9 cellular contexts compared by ENCODE assay signal in the genomic region with DNA sequence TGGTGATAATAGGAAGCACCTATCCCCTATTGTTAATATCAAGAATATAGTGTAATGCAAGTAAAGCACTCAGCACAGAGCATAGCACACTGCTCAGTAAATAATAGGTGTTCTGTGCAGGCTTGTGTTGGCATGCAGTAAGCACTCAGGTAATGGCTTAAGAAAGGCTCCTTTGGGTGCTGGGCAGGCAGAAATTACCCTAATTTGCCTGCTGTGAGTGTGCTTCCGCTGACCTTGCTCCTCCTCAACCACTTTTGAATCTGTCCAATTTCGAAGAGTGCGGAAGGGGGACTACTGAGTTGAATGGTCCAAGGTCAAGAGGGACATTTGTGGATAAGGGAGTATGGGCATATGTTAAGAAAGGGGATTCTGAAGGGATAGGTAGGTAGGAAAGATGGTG. TPM values are rescaled to one million over a fixed set of nuclear protein-coding genes. Genes with fewer than 3 reads are reported as not detected.
DNase-seq lines count a peak whose midpoint lies in the region; ATAC-seq and TF ChIP-seq lines count a peak whose summit lies in the region.
"Had no signal": no experiment of that assay in that cellular context is flagged by ENCODE, and none has a peak within 500 bp of the region (broad histone marks: within the 10 kb centered on the region; RNA-seq: fewer than 3 reads in every experiment).

No MANE protein-coding gene starts in this region.

- no peak overlapping the region for H3K4me3 ChIP-seq in suprapubic skin

- H3K9me3 ChIP-seq in suprapubic skin = no peaks in the 10 kb centered on the region

- H3K4me3 Mint-ChIP-seq in activated naive CD4-positive, alpha-beta T cell treated with anti-CD3 and anti-CD28 coated beads for 36 hours = no peak overlapping the region
- no peak overlapping the region for H3K4me3 Mint-ChIP-seq in activated CD4-positive, alpha-beta memory T cell treated with anti-CD3 and anti-CD28 coated beads for 36 hours

- DNase-seq in activated naive CD4-positive, alpha-beta T cell treated with anti-CD3 and anti-CD28 coated beads for 36 hours = no peak
- no peak for DNase-seq in activated naive CD4-positive, alpha-beta T cell (lab: John Stamatoyannopoulos, UW)
- DNase-seq in activated CD4-positive, alpha-beta memory T cell treated with anti-CD3 and anti-CD28 coated beads for 36 hours = no peak
- DNase-seq in left lobe of liver (ENCODE audit: low spot score) (no peak), suprapubic skin (ENCODE audit: low spot score in 2 of 2) (peak; percentile 15 to 22), NCI-H345 treated with DMSO at 0.1 percent for 48 hours (lab: John Stamatoyannopoulos, UW; ENCODE audit: unreplicated experiment) (no peak)

- no peaks in the 10 kb centered on the region for H3K27me3 ChIP-seq in suprapubic skin

- H3K4me1 Mint-ChIP-seq in activated naive CD4-positive, alpha-beta T cell treated with anti-CD3 and anti-CD28 coated beads for 36 hours (ENCODE audit: low read depth) = peaks cover 56% of the 10 kb centered on the region
- peaks cover 48% of the 10 kb centered on the region for H3K4me1 Mint-ChIP-seq in activated CD4-positive, alpha-beta memory T cell treated with anti-CD3 and anti-CD28 coated beads for 36 hours (ENCODE audit: low read depth)

- peaks cover 42% of the 10 kb centered on the region for H3K4me1 ChIP-seq in suprapubic skin

- no peak overlapping the region for H3K27ac ChIP-seq in suprapubic skin
- H3K27ac ChIP-seq: VCaP had no signal

- intact Hi-C loops in activated naive CD4-positive, alpha-beta T cell treated with anti-CD3 and anti-CD28 coated beads for 36 hours (cut with micrococcal nuclease) = no loop called here
- intact Hi-C loops in activated CD4-positive, alpha-beta memory T cell treated with anti-CD3 and anti-CD28 coated beads for 36 hours (cut with micrococcal nuclease) = no loop called here

- TF ChIP-seq CTCF in suprapubic skin (IDR thresholded peaks at IDR 0.05) = no peak

- POLR2A ChIA-PET in activated CD4-positive, alpha-beta memory T cell treated with anti-CD3 and anti-CD28 coated beads for 36 hours (lab: Charles Lee) = interaction anchor here (0.6 to 6.3 kb wide), 3 partner anchors 12 to 163 kb away, joined by 3 to 73 read pairs (median 4); a partner anchor contains a TSS

- peak; percentile 3 for ATAC-seq in left lobe of liver
- ATAC-seq in HG03135 (IDR thresholded peaks at IDR 0.05; ENCODE audit: unreplicated experiment) = no peak
- no peak for ATAC-seq in HG03442 (IDR thresholded peaks at IDR 0.05; ENCODE audit: unreplicated experiment)

- peak overlapping the region; percentile 88 for H3K27ac Mint-ChIP-seq in activated naive CD4-positive, alpha-beta T cell treated with anti-CD3 and anti-CD28 coated beads for 36 hours
- peak overlapping the region; percentile 61 for H3K27ac Mint-ChIP-seq in activated CD4-positive, alpha-beta memory T cell treated with anti-CD3 and anti-CD28 coated beads for 36 hours

- peaks cover 58% of the 10 kb centered on the region for H3K36me3 ChIP-seq in suprapubic skin

- H3K9me3 Mint-ChIP-seq in activated naive CD4-positive, alpha-beta T cell treated with anti-CD3 and anti-CD28 coated beads for 36 hours = no peaks in the 10 kb centered on the region
- H3K9me3 Mint-ChIP-seq in activated CD4-positive, alpha-beta memory T cell treated with anti-CD3 and anti-CD28 coated beads for 36 hours = no peaks in the 10 kb centered on the region

- H3K27me3 Mint-ChIP-seq in activated naive CD4-positive, alpha-beta T cell treated with anti-CD3 and anti-CD28 coated beads for 36 hours (ENCODE audit: low read depth) = no peaks in the 10 kb centered on the region
- H3K27me3 Mint-ChIP-seq in activated CD4-positive, alpha-beta memory T cell treated with anti-CD3 and anti-CD28 coated beads for 36 hours = no peaks in the 10 kb centered on the region

- 98% methylated on average over 3 of the region's 3 CpGs for WGBS in suprapubic skin

- no peak for TF ChIP-seq EP300 in suprapubic skin (IDR thresholded peaks at IDR 0.05)

- CTCF ChIA-PET in activated naive CD4-positive, alpha-beta T cell treated with anti-CD3 and anti-CD28 coated beads for 36 hours (lab: Charles Lee) = interaction anchor here (1.2 to 1.7 kb wide), 4 partner anchors 115 to 158 kb away, joined by 3 to 6 read pairs (median 4); no protein-coding TSS in a partner anchor
- CTCF ChIA-PET in activated CD4-positive, alpha-beta memory T cell treated with anti-CD3 and anti-CD28 coated beads for 36 hours (lab: Charles Lee) = interaction anchor here (1.0 to 1.2 kb wide), 2 partner anchors 150 to 156 kb away, joined by 3 to 4 read pairs; no protein-coding TSS in a partner anchor

- TF ChIP-seq POLR2A in suprapubic skin (IDR thresholded peaks at IDR 0.05) = no peak

- peaks cover 67% of the 10 kb centered on the region for H3K36me3 Mint-ChIP-seq in activated naive CD4-positive, alpha-beta T cell treated with anti-CD3 and anti-CD28 coated beads for 36 hours (ENCODE audit: low read depth)
- H3K36me3 Mint-ChIP-seq in activated CD4-positive, alpha-beta memory T cell treated with anti-CD3 and anti-CD28 coated beads for 36 hours = peaks cover 67% of the 10 kb centered on the region

RNA-seq across cellular contexts. Expression of a gene that starts 15.4 kb away (rescaled TPM):
- 100 to 1,000 TPM; 250 to 269 TPM for total RNA-seq in activated naive CD4-positive, alpha-beta T cell treated with anti-CD3 and anti-CD28 coated beads for 36 hours
- total RNA-seq in activated CD4-positive, alpha-beta memory T cell treated with anti-CD3 and anti-CD28 coated beads for 36 hours = 100 to 1,000 TPM; 390 to 392 TPM
- 58.7 TPM for total RNA-seq in left lobe of liver
- total RNA-seq in suprapubic skin = 100 to 1,000 TPM; 152 to 180 (median 167) TPM

Comparison
In these comparisons a context has a peak if more than half of its experiments do, and no peak if none do; other contexts are left out.
1. DNase-seq: peak in suprapubic skin (2 of 2); none in activated naive CD4-positive, alpha-beta T cell treated with anti-CD3 and anti-CD28 coated beads for 36 hours (single experiment), activated naive CD4-positive, alpha-beta T cell (0 of 4), activated CD4-positive, alpha-beta memory T cell treated with anti-CD3 and anti-CD28 coated beads for 36 hours (single experiment), left lobe of liver (single experiment) and NCI-H345 treated with DMSO at 0.1 percent for 48 hours (single experiment).